32 cellular contexts compared by ENCODE assay signal in genomic region chr2:239531456-239532304, GRCh38.
DNase-seq lines count a peak whose midpoint lies in the region; ATAC-seq, FAIRE-seq and TF ChIP-seq lines count a peak whose summit lies in the region.
"Had no signal": no experiment of that assay in that cellular context is flagged by ENCODE, and none has a peak within 500 bp of the region (broad histone marks: within the 10 kb centered on the region; RNA-seq: fewer than 3 reads in every experiment).

No MANE protein-coding gene starts in this region.

- no peak overlapping the region for H3K9ac ChIP-seq in HepG2 (ENCODE audit: insufficient read depth, low read depth, low read length)

- DNase-seq in SHP77 (lab: John Stamatoyannopoulos, UW) (peak; percentile 33 to 41), SHP77 treated with DMSO at 0.1 percent for 48 hours (lab: John Stamatoyannopoulos, UW) (no peak), SK-N-DZ (ENCODE audit: low spot score) (peak; percentile 56), HepG2 (ENCODE audit: low spot score) (no peak), spleen (peak; percentile 74), ureter (ENCODE audit: low spot score) (no peak)
- DNase-seq: activated CD4-positive, alpha-beta T cell treated with anti-CD3 and anti-CD28 coated beads, Interleukin-2, amount 10 ng/mL, durations not matched to agents 24 days and 14 days; activated naive CD4-positive, alpha-beta T cell treated with Interleukin-2 at 50 U/mL for 16 hours; activated T-cell treated with anti-CD3 and anti-CD28 coated beads, Interleukin-2, amount 50 U/mL, for 48 hours; brain microvascular endothelial cell; C1 segment of cervical spinal cord; effector CD8-positive, alpha-beta T cell; erythroblast; foreskin fibroblast; GOT3; left colon; mesenchymal stem cell; naive B cell; NCI-H1048; NCI-H1930; NCI-H510A; NK-92 treated with Interleukin-12 subunit alpha and Interleukin-12 subunit beta, amount 100 ng/mL, for 24 hours; PC-9; stimulated activated CD4-positive, alpha-beta T cell treated with anti-CD3 and anti-CD28 coated beads, Interleukin-12 subunit alpha, Interleukin-12 subunit beta, amount 100 ng/mL, for 4 hours; stimulated activated naive CD4-positive, alpha-beta T cell treated with Interleukin-2 at 50 U/mL for 16 hours; T-helper 17 cell had no signal

- WGBS in HepG2 (ENCODE audit: low lambda C conversion rate), result 32% methylated on average over 18 of the region's 20 CpGs
- WGBS in spleen, 5 donors, result 63 to 81% (median 72%) methylated on average over 19 to 20 of the region's 20 CpGs

- no TSS peak for BruUV-seq in HepG2 (replicated peaks; lab: Mats Ljungman, UMichigan)

- H4K20me1 ChIP-seq in HepG2 (ENCODE audit: insufficient read depth, low read length), result no peaks in the 10 kb centered on the region

- TF ChIP-seq RAD21 in HepG2 (CRISPR knock-in tag; IDR thresholded peaks at IDR 0.05), result no peak

- no peak for ATAC-seq in HepG2
- no peak for ATAC-seq in HG02571 (IDR thresholded peaks at IDR 0.05; ENCODE audit: unreplicated experiment)
- ATAC-seq in GM21717 (IDR thresholded peaks at IDR 0.05; ENCODE audit: unreplicated experiment), result no peak
- ATAC-seq: left colon, right cardiac atrium, T-helper 17 cell had no signal

- in situ Hi-C loops in HepG2 (cut with HindIII; ENCODE audit: extremely low pct_ligation_motif_present, low pct_unique_long_range_greater_than_20kb), result no loop called here

- H3K79me2 ChIP-seq in HepG2 (ENCODE audit: insufficient read depth, low read length), result no peaks in the 10 kb centered on the region

- H3K4me1 ChIP-seq in HepG2 (ENCODE audit: insufficient read depth, low read length) (no peaks in the 10 kb centered on the region), spleen (peaks cover 0 to 20% (median 0%) of the 10 kb centered on the region in 6 donors)
- H3K4me1 ChIP-seq: adrenal gland had no signal

- H2AFZ ChIP-seq in HepG2 (ENCODE audit: low read length), result no peak overlapping the region
- H2AFZ ChIP-seq: PC-9 had no signal

- no peak for TF ChIP-seq POLR2A in HepG2 (IDR thresholded peaks at IDR 0.05; ENCODE audit: insufficient read depth in 1 of 2, low read depth in 2 of 2, low read length in 2 of 2)
- no peak for TF ChIP-seq POLR2A in spleen (IDR thresholded peaks at IDR 0.05)

- POLR2A ChIA-PET in HepG2 (lab: Yijun Ruan, JAX), result no interaction called here

- no peak overlapping the region for H3K4me2 ChIP-seq in HepG2 (ENCODE audit: low read depth, low read length)
- H3K4me2 ChIP-seq: PC-9 had no signal

- H3K27me3 ChIP-seq in HepG2 (ENCODE audit: control insufficient read depth in 1 of 2, insufficient read depth in 2 of 2, low read length in 2 of 2), result peaks cover 2 to 43% of the 10 kb centered on the region in 2 experiments; a peak in 4 of 5 replicates
- H3K27me3 ChIP-seq in spleen (replicated peaks in 1 of 7), result peaks cover 0 to 5% (median 0%) of the 10 kb centered on the region in 7 donors
- H3K27me3 ChIP-seq: adrenal gland, brain microvascular endothelial cell had no signal

- no peaks in the 10 kb centered on the region for H3K36me3 ChIP-seq in HepG2 (replicated peaks in 1 of 2; ENCODE audit: control insufficient read depth in 1 of 2, insufficient read depth in 2 of 2, low read length in 2 of 2)
- no peaks in the 10 kb centered on the region for H3K36me3 ChIP-seq in spleen
- H3K36me3 ChIP-seq: adrenal gland, brain microvascular endothelial cell, thoracic aorta had no signal

- H3K4me3 ChIP-seq in HepG2 (replicated peaks in 1 of 3; ENCODE audit: insufficient read depth in 1 of 3, low read depth in 2 of 3, low read length in 3 of 3) (no peak overlapping the region), spleen (no peak overlapping the region)
- H3K4me3 ChIP-seq: adrenal gland, PC-9, thoracic aorta had no signal

- intact Hi-C loops in HepG2 (cut with micrococcal nuclease; ENCODE audit: unreplicated experiment), result no loop called here
- intact Hi-C loops in spleen (cut with DNase I; ENCODE audit: low total_unique reads), result no loop called here

- TF ChIP-seq CTCF in HepG2 (CRISPR knock-in tag; IDR thresholded peaks at IDR 0.05), result no peak
- no peak for TF ChIP-seq CTCF in spleen (IDR thresholded peaks at IDR 0.05 in 8 of 11, conservative IDR thresholded peaks at IDR 0.05 in 3 of 11)

- FAIRE-seq in HepG2 (lab: Jason Lieb, UNC), result no peak

- TF ChIP-seq EP300 in HepG2 (IDR thresholded peaks at IDR 0.05; ENCODE audit: low read depth in 2 of 2, low read length in 2 of 2) (no peak), HepG2 (CRISPR knock-in tag; IDR thresholded peaks at IDR 0.05; ENCODE audit: borderline replicate concordance) (no peak)

- H3K27ac ChIP-seq in HepG2 (ENCODE audit: extremely low read length, insufficient read depth, low read length), result no peak overlapping the region
- H3K27ac ChIP-seq in spleen, result no peak overlapping the region
- H3K27ac ChIP-seq: adrenal gland, brain microvascular endothelial cell, HL-60, PC-9, thoracic aorta had no signal

- H3K9me3 ChIP-seq in HepG2 (ENCODE audit: low read length) (peaks cover 5% of the 10 kb centered on the region), spleen (peaks cover 0 to 18% (median 12%) of the 10 kb centered on the region in 8 donors)
- H3K9me3 ChIP-seq: thoracic aorta had no signal

- CTCF ChIA-PET in HepG2 (lab: Yijun Ruan, JAX; ENCODE audit: low intra/inter-chr PET ratio, low total read pairs), result no interaction called here

TF ChIP-seq in HepG2, 621 proteins besides CTCF, POLR2A, EP300 and RAD21:
- TF ChIP-seq ATF5 (CRISPR knock-in tag; IDR thresholded peaks at IDR 0.05; ENCODE audit: low read depth) (no peak), RFX1 (IDR thresholded peaks at IDR 0.05) (0 out of 2 replicates have a peak, but pooled peaks have one; percentile 7)

Comparison
In these comparisons a context has a peak if more than half of its experiments do, and no peak if none do; other contexts are left out.
1. DNase-seq: peak in SHP77 (2 of 2), SK-N-DZ (single experiment) and spleen (single experiment); none in SHP77 treated with DMSO at 0.1 percent for 48 hours (single experiment), HepG2 (single experiment) and ureter (single experiment).